In genomic region chr5:172849636-172850453, GRCh38 we compare ENCODE assay signal across 9 cellular contexts. TPM values are rescaled to one million over a fixed set of nuclear protein-coding genes. Genes with fewer than 3 reads are reported as not detected.
A peak's percentile ranks its signal among the peaks of the same experiment; 100 is the strongest.
DNase-seq lines count a peak whose midpoint lies in the region; ATAC-seq and TF ChIP-seq lines count a peak whose summit lies in the region.
"Had no signal": no experiment of that assay in that cellular context is flagged by ENCODE, and none has a peak within 500 bp of the region (broad histone marks: within the 10 kb centered on the region; RNA-seq: fewer than 3 reads in every experiment).

No MANE protein-coding gene starts in this region.

- peaks cover 35% of the 10 kb centered on the region; the same call in 1 of the 2 replicates for H3F3A ChIP-seq in GM23248 (ENCODE audit: insufficient read depth)

- H3K27ac ChIP-seq in GM23248 (peak overlapping the region; percentile 31), RWPE2 (ENCODE audit: poor library complexity, severe bottlenecking) (peak overlapping the region; percentile 99), mucosa of rectum (ENCODE audit: low read depth in 2 of 2, low read length in 2 of 2) (peak overlapping the region; percentile 85 to 89)

- peaks cover 98% of the 10 kb centered on the region for H3K79me2 ChIP-seq in GM23248 (ENCODE audit: insufficient read depth)

- H3K9me3 ChIP-seq in GM23248 (ENCODE audit: low read depth) (no peaks in the 10 kb centered on the region), RWPE2 (ENCODE audit: severe bottlenecking) (no peaks in the 10 kb centered on the region), mucosa of rectum (ENCODE audit: control insufficient read depth in 2 of 2, low read length in 2 of 2) (no peaks in the 10 kb centered on the region)

- H3K36me3 ChIP-seq in GM06990 (ENCODE audit: control insufficient read depth, insufficient read depth, low read length) = peaks cover 1% of the 10 kb centered on the region
- H3K36me3 ChIP-seq in GM23248 (ENCODE audit: low read depth) = no peaks in the 10 kb centered on the region
- peaks cover 51% of the 10 kb centered on the region for H3K36me3 ChIP-seq in RWPE2 (ENCODE audit: low read depth)
- no peaks in the 10 kb centered on the region for H3K36me3 ChIP-seq in mucosa of rectum (ENCODE audit: control insufficient read depth in 2 of 2, insufficient read depth in 2 of 2, low read length in 2 of 2)

- in situ Hi-C loops in GM23248 (cut with MboI) = no loop called here

- H3K9ac ChIP-seq in GM23248 = no peak overlapping the region
- H3K9ac ChIP-seq in mucosa of rectum (ENCODE audit: low read depth in 1 of 2, low read length in 2 of 2) = peak overlapping the region; percentile 61 to 70

- no peaks in the 10 kb centered on the region for H3K9me2 ChIP-seq in GM23248 (ENCODE audit: insufficient read depth)

- peak; percentile 75 for ATAC-seq in RWPE2 (ENCODE audit: low read depth)
- no peak for ATAC-seq in HG02973 (IDR thresholded peaks at IDR 0.05; ENCODE audit: unreplicated experiment)
- no peak for ATAC-seq in activated naive CD4-positive, alpha-beta T cell treated with anti-CD3 and anti-CD28 coated beads, Interleukin-2, amount 50 U/mL, for 72 hours

- peaks cover 26% of the 10 kb centered on the region for H3K4me1 ChIP-seq in GM23248 (ENCODE audit: insufficient read depth)
- H3K4me1 ChIP-seq in RWPE2 (ENCODE audit: insufficient read depth, poor library complexity, severe bottlenecking) = peaks cover 54% of the 10 kb centered on the region
- peaks cover 55 to 60% of the 10 kb centered on the region in 2 donors for H3K4me1 ChIP-seq in mucosa of rectum (ENCODE audit: control insufficient read depth in 2 of 2, insufficient read depth in 2 of 2, low read length in 2 of 2)

- no peaks in the 10 kb centered on the region for H3K27me3 ChIP-seq in GM06990 (replicated peaks; ENCODE audit: control insufficient read depth, insufficient read depth, low read length)
- H3K27me3 ChIP-seq in GM23248 (replicated peaks; ENCODE audit: insufficient read depth) = no peaks in the 10 kb centered on the region
- H3K27me3 ChIP-seq in RWPE2 (ENCODE audit: insufficient read depth, poor library complexity, severe bottlenecking) = no peaks in the 10 kb centered on the region
- H3K27me3 ChIP-seq in mucosa of rectum (ENCODE audit: control insufficient read depth in 2 of 2, insufficient read depth in 2 of 2, low read length in 2 of 2) = no peaks in the 10 kb centered on the region

- H3K27ac Mint-ChIP-seq in activated naive CD4-positive, alpha-beta T cell treated with anti-CD3 and anti-CD28 coated beads, Interleukin-2, amount 50 U/mL, for 72 hours = peak overlapping the region in 1 of 2 donors; percentile 4
- H3K27ac Mint-ChIP-seq: activated naive CD4-positive, alpha-beta T cell treated with anti-CD3 and anti-CD28 coated beads, Interleukin-2, amount 50 U/mL, for 24 hours had no signal

- H3K36me3 Mint-ChIP-seq in activated naive CD4-positive, alpha-beta T cell treated with anti-CD3 and anti-CD28 coated beads, Interleukin-2, amount 50 U/mL, for 72 hours = no peaks in the 10 kb centered on the region
- H3K36me3 Mint-ChIP-seq: activated naive CD4-positive, alpha-beta T cell treated with anti-CD3 and anti-CD28 coated beads, Interleukin-2, amount 50 U/mL, for 24 hours had no signal

- no peak for TF ChIP-seq CTCF in GM06990 (IDR thresholded peaks at IDR 0.05; ENCODE audit: insufficient read depth, low read length, poor library complexity, severe bottlenecking)
- no peak for TF ChIP-seq CTCF in RWPE2 (IDR thresholded peaks at IDR 0.05; ENCODE audit: poor library complexity, severe bottlenecking)

- no peak overlapping the region for H2AFZ ChIP-seq in GM23248

- no peaks in the 10 kb centered on the region for H3K9me3 Mint-ChIP-seq in activated naive CD4-positive, alpha-beta T cell treated with anti-CD3 and anti-CD28 coated beads, Interleukin-2, amount 50 U/mL, for 72 hours
- H3K9me3 Mint-ChIP-seq: activated naive CD4-positive, alpha-beta T cell treated with anti-CD3 and anti-CD28 coated beads, Interleukin-2, amount 50 U/mL, for 24 hours had no signal

- DNase-seq in GM06990 (ENCODE audit: extremely low read depth, insufficient read length) (peak; percentile 75), GM23248 (peak; percentile 59), RWPE2 (ENCODE audit: low spot score) (peak; percentile 83), NCI-H2081 (lab: John Stamatoyannopoulos, UW) (no peak)
- no peak for DNase-seq in activated naive CD4-positive, alpha-beta T cell treated with anti-CD3 and anti-CD28 coated beads, Interleukin-2, amount 50 U/mL, for 72 hours (ENCODE audit: low spot score in 2 of 2)
- DNase-seq in stimulated activated CD4-positive, alpha-beta T cell treated with anti-CD3 and anti-CD28 coated beads, Interleukin-12 subunit alpha, Interleukin-12 subunit beta, amount 100 ng/mL, for 4 hours = no peak

- 77 to 83% methylated on average over 13 to 15 of the region's 15 CpGs for WGBS in GM23248 (ENCODE audit: low coverage in 1 of 2, low lambda C conversion rate in 2 of 2, missing lambda C conversion rate in 2 of 2), 2 experiments

- no peak overlapping the region for H3K4me2 ChIP-seq in GM23248 (ENCODE audit: unreplicated experiment)

- no peak overlapping the region; the same call in 1 of the 2 replicates for H3K4me3 ChIP-seq in GM06990 (replicated peaks; ENCODE audit: low read depth, low read length)
- H3K4me3 ChIP-seq in GM23248 = no peak overlapping the region
- H3K4me3 ChIP-seq in RWPE2 (ENCODE audit: severe bottlenecking) = no peak overlapping the region
- H3K4me3 ChIP-seq in mucosa of rectum (ENCODE audit: low read length in 2 of 2) = peak overlapping the region; percentile 17 to 45

- no peaks in the 10 kb centered on the region for H4K20me1 ChIP-seq in GM23248 (ENCODE audit: insufficient read depth)

RNA-seq across cellular contexts. Expression of gene ERGIC1, which starts 15.8 kb away (rescaled TPM):
- 233 and 235 TPM in 2 replicates for total RNA-seq in GM23248 (2014; rRNA removed; shearing (Covaris generic))
- polyA plus RNA-seq in GM23248 (2016; fragmentation: Nextera tagmentation; extraction: Ambion mirVana) = 66.4 and 75.8 TPM in 2 replicates
- total RNA-seq in activated naive CD4-positive, alpha-beta T cell treated with anti-CD3 and anti-CD28 coated beads, Interleukin-2, amount 50 U/mL, for 72 hours = 10 to 100 TPM; 37.0 to 52.9 TPM

Comparison
In these comparisons a context has a peak if more than half of its experiments do, and no peak if none do; other contexts are left out.
1. DNase-seq: peak in GM06990 (single experiment), GM23248 (single experiment) and RWPE2 (single experiment); none in NCI-H2081 (0 of 2), activated naive CD4-positive, alpha-beta T cell treated with anti-CD3 and anti-CD28 coated beads, Interleukin-2, amount 50 U/mL, for 72 hours (0 of 2) and stimulated activated CD4-positive, alpha-beta T cell treated with anti-CD3 and anti-CD28 coated beads, Interleukin-12 subunit alpha, Interleukin-12 subunit beta, amount 100 ng/mL, for 4 hours (single experiment).
2. H3K4me3 ChIP-seq: peak in mucosa of rectum (2 of 2); none in GM06990 (single experiment), GM23248 (single experiment) and RWPE2 (single experiment).
3. H3K27ac ChIP-seq: peak in every context shown above with its lines; median percentile 99 in RWPE2; 87 in mucosa of rectum; 31 in GM23248.